ENCODE assay signal across 17 cellular contexts in the genomic region with DNA sequence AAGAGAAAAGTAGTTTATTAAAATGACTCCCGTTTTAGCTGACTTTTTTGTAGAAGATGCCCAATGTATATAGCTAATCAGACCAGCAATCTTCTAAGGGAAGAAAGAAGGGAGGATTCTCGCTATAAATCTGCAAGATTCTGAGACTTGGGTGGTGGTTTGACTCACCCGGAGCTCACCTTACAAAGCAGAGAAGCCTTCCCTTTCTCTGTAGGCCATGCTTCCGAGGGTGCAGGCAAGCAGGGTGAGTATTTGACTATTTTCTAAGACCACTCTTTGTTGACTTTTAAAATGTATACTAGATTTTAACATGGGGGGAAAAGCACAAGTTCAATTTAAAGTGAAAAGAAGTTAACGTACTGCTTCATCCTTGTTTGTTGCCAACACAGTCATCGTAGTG. TPM values are rescaled to one million over a fixed set of nuclear protein-coding genes. Genes with fewer than 3 reads are reported as not detected.
"Had no signal": no experiment of that assay in that cellular context is flagged by ENCODE, and none has a peak within 500 bp of the region (broad histone marks: within the 10 kb centered on the region; RNA-seq: fewer than 3 reads in every experiment).

No MANE protein-coding gene starts in this region.

- H3K4me3 Mint-ChIP-seq: activated naive CD8-positive, alpha-beta T cell; memory B cell; nephron progenitor cell had no signal

- H3K4me3 ChIP-seq: breast epithelium, left lung, ovary, suprapubic skin had no signal

- H3K27ac Mint-ChIP-seq: activated naive CD8-positive, alpha-beta T cell; memory B cell; nephron progenitor cell had no signal

- DNase-seq: activated CD4-positive, CD25-positive, alpha-beta regulatory T cell treated with anti-CD3 and anti-CD28 coated beads, Interleukin-2, amount 50 U/mL, for 72 hours; activated gamma-delta T cell; activated T-cell treated with anti-CD3 and anti-CD28 coated beads, Interleukin-2, amount 50 U/mL, for 1 hour; anterior cingulate cortex; hypothalamus; left lung; nephron progenitor cell; ovary; stimulated activated CD4-positive, alpha-beta T cell treated with anti-CD3 and anti-CD28 coated beads, Interleukin-12 subunit alpha, Interleukin-12 subunit beta, amount 100 ng/mL, for 4 hours; stimulated activated naive CD8-positive, alpha-beta T cell treated with anti-CD3 and anti-CD28 coated beads, Interleukin-15, Interleukin-2, amounts not matched to agents 100 U/mL and 50 U/mL, for 24 hours had no signal

- H3K36me3 ChIP-seq: breast epithelium, left lung, ovary, suprapubic skin had no signal

- H3K9me3 ChIP-seq: left lung, ovary, suprapubic skin had no signal

- ATAC-seq: left lung; stimulated activated naive CD8-positive, alpha-beta T cell treated with anti-CD3 and anti-CD28 coated beads, Interleukin-15, Interleukin-2, amounts not matched to agents 100 U/mL and 50 U/mL, for 24 hours had no signal

RNA-seq across cellular contexts. Expression of a gene that starts 2.7 kb away (rescaled TPM):
- total RNA-seq: breast epithelium, dermis microvascular lymphatic vessel endothelial cell, glomerular endothelial cell, left lung, ovary, ureter had no signal
